Comparison of ENCODE assay signal across 20 cellular contexts in genomic region chr5:169831331-169831730, GRCh38.
DNase-seq lines count a peak whose midpoint lies in the region; ATAC-seq, FAIRE-seq and TF ChIP-seq lines count a peak whose summit lies in the region.
"Had no signal": no experiment of that assay in that cellular context is flagged by ENCODE, and none has a peak within 500 bp of the region (broad histone marks: within the 10 kb centered on the region; RNA-seq: fewer than 3 reads in every experiment).

No MANE protein-coding gene starts in this region.

- no peak overlapping the region for H3K4ac ChIP-seq in mesenchymal stem cell (ENCODE audit: low read depth in 1 of 2, low read length in 2 of 2)

- H3K18ac ChIP-seq in mesenchymal stem cell (ENCODE audit: low read depth in 1 of 2, low read length in 2 of 2) = no peak overlapping the region

- intact Hi-C loops in pancreas (cut with DNase I) = no loop called here

- H2BK120ac ChIP-seq in mesenchymal stem cell (ENCODE audit: low read depth, low read length) = no peak overlapping the region

- no peak for ATAC-seq in HG02973 (IDR thresholded peaks at IDR 0.05; ENCODE audit: unreplicated experiment)
- ATAC-seq in pancreas = no peak
- ATAC-seq: effector memory CD8-positive, alpha-beta T cell; GM23338; PC-3; sciatic nerve; stimulated activated naive CD8-positive, alpha-beta T cell treated with anti-CD3 and anti-CD28 coated beads, Interleukin-15, Interleukin-2, amounts not matched to agents 100 U/mL and 50 U/mL, for 24 hours had no signal

- no peak overlapping the region for H2AFZ ChIP-seq in Karpas-422 (ENCODE audit: low read length)
- no peak overlapping the region for H2AFZ ChIP-seq in mesenchymal stem cell (ENCODE audit: low read depth, low read length)
- H2AFZ ChIP-seq: GM23338, parathyroid adenoma had no signal

- peak overlapping the region; percentile 64 for H3K27ac ChIP-seq in Karpas-422 (ENCODE audit: low read length)
- no peak overlapping the region for H3K27ac ChIP-seq in mesenchymal stem cell (ENCODE audit: low read length, poor library complexity, severe bottlenecking)
- no peak overlapping the region for H3K27ac ChIP-seq in pancreas
- H3K27ac ChIP-seq: parathyroid adenoma had no signal

- H2BK15ac ChIP-seq in mesenchymal stem cell (ENCODE audit: low read depth, poor library complexity, severe bottlenecking) = no peak overlapping the region

- no peak overlapping the region for H3K14ac ChIP-seq in mesenchymal stem cell (ENCODE audit: low read length in 2 of 2)

- H3K36me3 ChIP-seq in Karpas-422 (ENCODE audit: insufficient read depth, low read length) (no peaks in the 10 kb centered on the region), mesenchymal stem cell (ENCODE audit: control insufficient read depth in 1 of 2, insufficient read depth in 2 of 2, low read depth in 1 of 2, low read length in 2 of 2) (no peaks in the 10 kb centered on the region), pancreas (no peaks in the 10 kb centered on the region)

- DNase-seq in GM04504 (ENCODE audit: low read depth) (peak; percentile 19), Karpas-422 (no peak), NCI-H774 (lab: John Stamatoyannopoulos, UW) (peak; percentile 41), mesenchymal stem cell (peak; percentile 11), EL (no peak), pancreas (no peak)
- DNase-seq: activated B cell treated with CpG ODN at 0.5 μM for 24 hours; activated CD4-positive, alpha-beta memory T cell treated with anti-CD3 and anti-CD28 coated beads for 36 hours; activated naive CD4-positive, alpha-beta T cell treated with anti-CD3 and anti-CD28 coated beads, Interleukin-2, amount 50 U/mL, for 16 hours; effector memory CD8-positive, alpha-beta T cell; NCI-H146; NCI-H446 treated with DMSO at 0.1 percent for 48 hours; PC-3; stimulated activated naive CD8-positive, alpha-beta T cell treated with anti-CD3 and anti-CD28 coated beads, Interleukin-15, Interleukin-2, amounts not matched to agents 100 U/mL and 50 U/mL, for 24 hours; trophoblast cell had no signal

- no peak overlapping the region for H3K4me3 ChIP-seq in Karpas-422 (ENCODE audit: low read length)
- H3K4me3 ChIP-seq in mesenchymal stem cell (ENCODE audit: insufficient read depth in 1 of 2, low read depth in 1 of 2, low read length in 2 of 2) = no peak overlapping the region
- H3K4me3 ChIP-seq in pancreas = no peak overlapping the region
- H3K4me3 ChIP-seq: GM23338 had no signal

- H2AK5ac ChIP-seq in mesenchymal stem cell (ENCODE audit: low read length, severe bottlenecking) = no peak overlapping the region

- H3K79me2 ChIP-seq in Karpas-422 (ENCODE audit: low read length) = peaks cover 34% of the 10 kb centered on the region
- H3K79me2 ChIP-seq: parathyroid adenoma had no signal

- no peaks in the 10 kb centered on the region for H3K9me2 ChIP-seq in Karpas-422 (replicated peaks; ENCODE audit: insufficient read depth, low read length)

- H3K27me3 ChIP-seq in Karpas-422 (ENCODE audit: low read length) (no peaks in the 10 kb centered on the region), mesenchymal stem cell (ENCODE audit: control insufficient read depth in 1 of 2, insufficient read depth in 1 of 2, low read length in 2 of 2) (no peaks in the 10 kb centered on the region), pancreas (no peaks in the 10 kb centered on the region)

- H3K4me2 ChIP-seq in Karpas-422 (ENCODE audit: low read depth, low read length, poor library complexity, severe bottlenecking) = no peak overlapping the region
- H3K4me2 ChIP-seq in mesenchymal stem cell (ENCODE audit: low read length, poor library complexity, severe bottlenecking) = no peak overlapping the region
- H3K4me2 ChIP-seq: GM23338 had no signal

- H2BK12ac ChIP-seq in mesenchymal stem cell (ENCODE audit: low read length in 2 of 2) = no peak overlapping the region

- no peak overlapping the region for H3K23ac ChIP-seq in mesenchymal stem cell (ENCODE audit: low read length in 2 of 2)

- no CpG with 5 or more reads among the region's 1 CpG for WGBS in mesenchymal stem cell
- WGBS in pancreas, 2 donors = 36 to 49% methylated on average over 1 of the region's 1 CpG

- H3K9me3 ChIP-seq in Karpas-422 (ENCODE audit: low read length) (no peaks in the 10 kb centered on the region), mesenchymal stem cell (ENCODE audit: control insufficient read depth, low read length) (no peaks in the 10 kb centered on the region), pancreas (no peaks in the 10 kb centered on the region)

- H3K9ac ChIP-seq in Karpas-422 (ENCODE audit: low read length) (no peak overlapping the region), mesenchymal stem cell (ENCODE audit: low read length) (no peak overlapping the region)
- H3K9ac ChIP-seq: parathyroid adenoma had no signal

- no peak overlapping the region for H4K8ac ChIP-seq in mesenchymal stem cell (ENCODE audit: low read length)

- H4K91ac ChIP-seq in mesenchymal stem cell (ENCODE audit: low read length) = no peak overlapping the region

- no peaks in the 10 kb centered on the region for H3K79me1 ChIP-seq in mesenchymal stem cell (replicated peaks; ENCODE audit: low read length, poor library complexity, severe bottlenecking)

- H2BK5ac ChIP-seq in mesenchymal stem cell (ENCODE audit: low read depth, low read length, poor library complexity, severe bottlenecking) = no peak overlapping the region

- no peak for TF ChIP-seq CTCF in pancreas (IDR thresholded peaks at IDR 0.05)

- H3K4me1 ChIP-seq in Karpas-422 (ENCODE audit: low read length) = peaks cover 32% of the 10 kb centered on the region
- H3K4me1 ChIP-seq in mesenchymal stem cell (ENCODE audit: control insufficient read depth, insufficient read depth, low read depth, low read length) = no peaks in the 10 kb centered on the region
- no peaks in the 10 kb centered on the region for H3K4me1 ChIP-seq in pancreas

- FAIRE-seq in pancreas (lab: Jason Lieb, UNC) = no peak
- FAIRE-seq: islet of Langerhans had no signal

- H4K20me1 ChIP-seq in Karpas-422 (ENCODE audit: insufficient read depth, low read depth, low read length) = no peaks in the 10 kb centered on the region

Comparison
In these comparisons a context has a peak if more than half of its experiments do, and no peak if none do; other contexts are left out.
1. DNase-seq: peak in GM04504 (single experiment), NCI-H774 (single experiment) and mesenchymal stem cell (single experiment); none in Karpas-422 (single experiment), EL (single experiment) and pancreas (0 of 6).